1 cellular context compared by ENCODE assay signal in the genomic region with DNA sequence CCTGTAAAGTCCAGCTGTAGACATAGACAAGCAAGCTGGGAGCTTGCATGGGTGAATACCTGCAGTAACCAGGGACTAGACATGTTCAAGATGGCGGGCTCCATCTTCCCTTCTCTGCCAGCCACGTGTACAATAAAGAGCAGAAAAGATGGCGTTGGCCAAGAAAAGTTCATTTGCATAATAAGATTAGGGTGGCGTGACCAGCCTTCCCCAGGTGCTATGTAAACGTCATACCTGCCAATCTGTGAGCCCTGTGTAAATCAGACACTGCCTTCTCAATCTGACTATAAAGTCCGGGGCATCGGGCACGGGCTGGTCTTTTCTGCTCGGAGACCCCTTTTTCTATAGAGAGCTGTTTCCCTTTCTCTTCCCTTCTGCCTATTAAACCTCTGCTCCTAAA.
TF ChIP-seq lines count a peak whose summit lies in the region.

No MANE protein-coding gene starts in this region.

TF ChIP-seq in K562, 482 proteins besides CTCF, POLR2A, EP300 and RAD21:
- TF ChIP-seq YY1 (IDR thresholded peaks at IDR 0.05; ENCODE audit: borderline replicate concordance in 1 of 3, control insufficient read depth in 1 of 3, extremely low read depth in 1 of 3, insufficient read depth in 3 of 3, insufficient read length in 1 of 3, insufficient replicate concordance in 2 of 3, low read depth in 1 of 3, low read length in 2 of 3) = peak in 1 of 3 experiments; percentile 23
- TF ChIP-seq, protein P1, sequence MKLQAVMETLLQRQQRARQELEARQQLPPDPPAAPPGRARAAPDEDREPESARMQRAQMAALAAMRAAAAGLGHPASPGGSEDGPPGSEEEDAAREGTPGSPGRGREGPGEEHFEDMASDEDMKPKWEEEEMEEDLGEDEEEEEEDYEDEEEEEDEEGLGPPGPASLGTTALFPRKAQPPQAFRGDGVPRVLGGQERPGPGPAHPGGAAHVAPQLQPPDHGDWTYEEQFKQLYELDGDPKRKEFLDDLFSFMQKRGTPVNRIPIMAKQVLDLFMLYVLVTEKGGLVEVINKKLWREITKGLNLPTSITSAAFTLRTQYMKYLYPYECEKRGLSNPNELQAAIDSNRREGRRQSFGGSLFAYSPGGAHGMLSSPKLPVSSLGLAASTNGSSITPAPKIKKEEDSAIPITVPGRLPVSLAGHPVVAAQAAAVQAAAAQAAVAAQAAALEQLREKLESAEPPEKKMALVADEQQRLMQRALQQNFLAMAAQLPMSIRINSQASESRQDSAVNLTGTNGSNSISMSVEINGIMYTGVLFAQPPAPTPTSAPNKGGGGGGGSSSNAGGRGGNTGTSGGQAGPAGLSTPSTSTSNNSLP (IDR thresholded peaks at IDR 0.05; ENCODE audit: borderline replicate concordance, low read depth, low read length) = no peak
